In genomic region chr6:90369651-90370050, GRCh38 we compare ENCODE assay signal across 1 cellular context.
TF ChIP-seq lines count a peak whose summit lies in the region.

No MANE protein-coding gene starts in this region.

TF ChIP-seq in GM12878, 131 proteins besides CTCF, POLR2A, EP300 and RAD21:
- TF ChIP-seq NKRF (conservative IDR thresholded peaks at IDR 0.05) (no peak), ZNF24 (IDR thresholded peaks at IDR 0.05) (no peak), CEBPZ (IDR thresholded peaks at IDR 0.05; ENCODE audit: low read depth, low read length) (no peak), ZBTB40 (IDR thresholded peaks at IDR 0.05; ENCODE audit: borderline replicate concordance) (no peak), SIX5 (IDR thresholded peaks at IDR 0.05; ENCODE audit: low read depth, low read length, severe bottlenecking) (no peak), SREBF2 (IDR thresholded peaks at IDR 0.05; ENCODE audit: low read length) (no peak), NFYA (IDR thresholded peaks at IDR 0.05; ENCODE audit: borderline replicate concordance, low read depth, low read length) (no peak), RELA (IDR thresholded peaks at IDR 0.05; ENCODE audit: borderline replicate concordance, partially characterized antibody) (no peak), KAT2A (conservative IDR thresholded peaks at IDR 0.05; ENCODE audit: control insufficient read depth, low read depth, low read length) (no peak), CBFB (IDR thresholded peaks at IDR 0.05; ENCODE audit: low read depth) (no peak), GATAD2B (conservative IDR thresholded peaks at IDR 0.05; ENCODE audit: low read depth) (no peak), NR2C1 (IDR thresholded peaks at IDR 0.05) (no peak), STAT3 (IDR thresholded peaks at IDR 0.05; ENCODE audit: low read depth, low read length) (no peak)
